Comparison of ENCODE assay signal across 38 cellular contexts in genomic region chr2:30808695-30809094, GRCh38. TPM values are rescaled to one million over a fixed set of nuclear protein-coding genes. Genes with fewer than 3 reads are reported as not detected.
"Had no signal": no experiment of that assay in that cellular context is flagged by ENCODE, and none has a peak within 500 bp of the region (broad histone marks: within the 10 kb centered on the region; RNA-seq: fewer than 3 reads in every experiment).

No MANE protein-coding gene starts in this region.

- DNase-seq: Karpas-422, Kasumi-1, KG1, MG63, MM.1S, MV-4-11, NCI-H1048, NCI-H1092, NCI-H1092 treated with DMSO at 0.1 percent for 48 hours, NCI-H1105, NCI-H1105 treated with DMSO at 0.1 percent for 48 hours, NCI-H1417, NCI-H1417 treated with DMSO at 0.1 percent for 48 hours, NCI-H1436, NCI-H146, NCI-H1694, NCI-H1694 treated with DMSO at 0.1 percent for 48 hours, NCI-H187, NCI-H187 treated with DMSO at 0.1 percent for 48 hours, NCI-H1930, NCI-H2029, NCI-H2029 treated with DMSO at 0.1 percent for 48 hours, NCI-H2081, NCI-H2081 treated with DMSO at 0.1 percent for 48 hours, NCI-H2107, NCI-H2171, NCI-H2171 treated with DMSO at 0.1 percent for 48 hours, NCI-H2227 treated with DMSO at 0.1 percent for 48 hours, NCI-H226, NCI-H345, NCI-H446, NCI-H446 treated with DMSO at 0.1 percent for 48 hours, NCI-H510A had no signal

- H3K27ac ChIP-seq: KMS-11 had no signal

- H3K9me3 ChIP-seq: MG63 had no signal

- H3K36me3 ChIP-seq: MG63 had no signal

- H3K4me3 ChIP-seq: MG63 had no signal

RNA-seq across cellular contexts. Expression of gene CAPN13, which starts 1.4 kb away (rescaled TPM):
- total RNA-seq: LHCN-M2, M059J, MCF 10A, NCI-H460 had no signal
